In genomic region chr11:69049490-69049867, GRCh38 we compare ENCODE assay signal across 8 cellular contexts. TPM values are rescaled to one million over a fixed set of nuclear protein-coding genes. Genes with fewer than 3 reads are reported as not detected.
A peak's percentile ranks its signal among the peaks of the same experiment; 100 is the strongest.
DNase-seq lines count a peak whose midpoint lies in the region; ATAC-seq and TF ChIP-seq lines count a peak whose summit lies in the region.

No MANE protein-coding gene starts in this region.

- H3K27ac Mint-ChIP-seq in activated naive CD8-positive, alpha-beta T cell: peak overlapping the region; percentile 81

- H3K9me3 Mint-ChIP-seq in activated naive CD8-positive, alpha-beta T cell (ENCODE audit: low read depth): no peaks in the 10 kb centered on the region

- 36% methylated on average over 10 of the region's 15 CpGs for WGBS in hepatocyte (ENCODE audit: low lambda C conversion rate, missing lambda C conversion rate)

- peaks cover 55% of the 10 kb centered on the region for H3K79me2 ChIP-seq in hepatocyte

- peak overlapping the region; percentile 61 for H3K27ac ChIP-seq in KOPT-K1 (ENCODE audit: low read depth, low read length, poor library complexity, severe bottlenecking)
- H3K27ac ChIP-seq in hepatocyte: peak overlapping the region; percentile 69

- no peaks in the 10 kb centered on the region for H3K9me2 ChIP-seq in hepatocyte (replicated peaks; ENCODE audit: insufficient read depth)

- peaks cover 4% of the 10 kb centered on the region for H4K20me1 ChIP-seq in hepatocyte (ENCODE audit: insufficient read depth, poor library complexity, severe bottlenecking)

- DNase-seq in AG20443 (ENCODE audit: low spot score) (peak; percentile 30), hepatocyte (ENCODE audit: low spot score) (no peak), NCI-H510A treated with DMSO at 0.1 percent for 48 hours (lab: John Stamatoyannopoulos, UW) (no peak)
- peak; percentile 15 for DNase-seq in stimulated activated CD4-positive, alpha-beta T cell treated with anti-CD3 and anti-CD28 coated beads, Interleukin-4, amount 100 ng/mL, for 1 hour

- ATAC-seq in HG03025 (IDR thresholded peaks at IDR 0.05; ENCODE audit: low FRiP score, unreplicated experiment) (no peak), GM18511 (IDR thresholded peaks at IDR 0.05; ENCODE audit: unreplicated experiment) (no peak)

- H3K4me3 ChIP-seq in hepatocyte: peak overlapping the region; percentile 38

- peak overlapping the region; percentile 98 for H3K4me2 ChIP-seq in hepatocyte

- H3K4me3 Mint-ChIP-seq in activated naive CD8-positive, alpha-beta T cell: peak overlapping the region; percentile 88

- no peaks in the 10 kb centered on the region for H3K27me3 Mint-ChIP-seq in activated naive CD8-positive, alpha-beta T cell

- peaks cover 16% of the 10 kb centered on the region for H3K4me1 ChIP-seq in hepatocyte (ENCODE audit: insufficient read depth)

- H3K27me3 ChIP-seq in hepatocyte: no peaks in the 10 kb centered on the region

- H3K36me3 Mint-ChIP-seq in activated naive CD8-positive, alpha-beta T cell: no peaks in the 10 kb centered on the region

- TF ChIP-seq CTCF in hepatocyte (IDR thresholded peaks at IDR 0.05; ENCODE audit: poor library complexity): no peak

- H2AFZ ChIP-seq in hepatocyte: peak overlapping the region; percentile 58

- H3K36me3 ChIP-seq in KOPT-K1 (ENCODE audit: insufficient read depth, low read length) (no peaks in the 10 kb centered on the region; the same call in 1 of the 2 replicates), hepatocyte (replicated peaks; ENCODE audit: insufficient read depth, low read depth) (no peaks in the 10 kb centered on the region)

- H3K9me3 ChIP-seq in KOPT-K1 (ENCODE audit: insufficient read depth, low read length, poor library complexity, severe bottlenecking) (no peaks in the 10 kb centered on the region), hepatocyte (ENCODE audit: low read depth) (no peaks in the 10 kb centered on the region)

- peaks cover 34% of the 10 kb centered on the region for H3K4me1 Mint-ChIP-seq in activated naive CD8-positive, alpha-beta T cell (ENCODE audit: low read depth)

RNA-seq across cellular contexts. Expression of gene TPCN2, which starts 0.7 kb away (rescaled TPM):
- total RNA-seq in hepatocyte: 12.9 and 16.6 TPM in 2 replicates
- 18.8 and 21.3 TPM in 2 replicates for polyA plus RNA-seq in hepatocyte

RNA-seq across cellular contexts. Expression of gene MRGPRF, which starts 36.4 kb away (rescaled TPM):
- total RNA-seq in hepatocyte: 6.5 TPM in 2 replicates
- 7.5 and 12.1 TPM in 2 replicates for polyA plus RNA-seq in hepatocyte

Comparison
In these comparisons a context has a peak if more than half of its experiments do, and no peak if none do; other contexts are left out.
1. DNase-seq: peak in AG20443 (single experiment) and stimulated activated CD4-positive, alpha-beta T cell treated with anti-CD3 and anti-CD28 coated beads, Interleukin-4, amount 100 ng/mL, for 1 hour (single experiment); none in hepatocyte (single experiment) and NCI-H510A treated with DMSO at 0.1 percent for 48 hours (single experiment).